Comparison of ENCODE assay signal across 2 cellular contexts in the genomic region with DNA sequence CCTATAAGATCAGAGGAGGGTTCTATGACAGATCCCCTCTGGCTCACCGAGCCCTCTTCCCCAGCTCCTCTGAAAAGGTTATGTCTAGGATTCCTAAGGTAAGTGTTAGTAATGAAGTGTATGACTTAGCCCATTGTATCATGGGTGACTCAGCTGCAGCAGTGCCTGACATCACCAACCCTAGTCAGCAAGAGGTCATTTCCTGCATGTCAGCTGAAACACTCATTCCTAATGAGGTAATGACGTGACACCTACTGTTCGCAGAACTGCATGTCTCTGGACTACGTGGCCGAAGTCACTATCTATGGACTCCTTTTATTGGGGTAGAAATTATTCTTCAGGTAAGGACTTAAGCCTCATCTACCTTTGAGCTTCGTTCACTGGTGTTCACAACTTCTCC.
TF ChIP-seq lines count a peak whose summit lies in the region.

No MANE protein-coding gene starts in this region.

TF ChIP-seq in HepG2, 621 proteins besides CTCF, POLR2A, EP300 and RAD21:
- TF ChIP-seq CREB1 (IDR thresholded peaks at IDR 0.05): peak; percentile 71
- no peak for TF ChIP-seq CREB1 (CRISPR knock-in tag; IDR thresholded peaks at IDR 0.05)
- no peak for TF ChIP-seq ZNF468 (CRISPR knock-in tag; IDR thresholded peaks at IDR 0.05)
- TF ChIP-seq FOSL2 (CRISPR knock-in tag; IDR thresholded peaks at IDR 0.05): peak; percentile 45; the same call in 1 of the 2 replicates
- peak; percentile 75 for TF ChIP-seq ZBTB21 (CRISPR knock-in tag; IDR thresholded peaks at IDR 0.05)
- 0 out of 4 replicates have a peak, but pooled peaks of 1 of the 2 experiments have one; percentile 6 for TF ChIP-seq MAFK (conservative IDR thresholded peaks at IDR 0.05 in 1 of 2, IDR thresholded peaks at IDR 0.05 in 1 of 2; ENCODE audit: low read length in 2 of 2)
- no peak for TF ChIP-seq CBX1 (IDR thresholded peaks at IDR 0.05; ENCODE audit: low read depth)

TF ChIP-seq in H1, 55 proteins besides CTCF, POLR2A, EP300 and RAD21:
- TF ChIP-seq MAFK (IDR thresholded peaks at IDR 0.05; ENCODE audit: low read depth, low read length) (no peak), HDAC6 (IDR thresholded peaks at IDR 0.05; ENCODE audit: low read depth, low read length) (no peak), CHD1 (IDR thresholded peaks at IDR 0.05; ENCODE audit: low read depth, low read length) (no peak), CBX8 (IDR thresholded peaks at IDR 0.05; ENCODE audit: borderline replicate concordance, low read depth, low read length) (no peak)
